Comparison of ENCODE assay signal across 21 cellular contexts in genomic region chr16:19527161-19527560, GRCh38.
"Had no signal": no experiment of that assay in that cellular context is flagged by ENCODE, and none has a peak within 500 bp of the region (broad histone marks: within the 10 kb centered on the region; RNA-seq: fewer than 3 reads in every experiment).

No MANE protein-coding gene starts in this region.

- H3K4me3 ChIP-seq: colonic mucosa, esophagus squamous epithelium, gastroesophageal sphincter, psoas muscle, right lobe of liver, thoracic aorta, transverse colon had no signal

- H3K4me1 ChIP-seq: colonic mucosa, right lobe of liver had no signal

- DNase-seq: cerebellar nuclear complex; colonic mucosa; effector memory CD8-positive, alpha-beta T cell; esophagus squamous epithelium; foreskin fibroblast; immature natural killer cell; kidney; mesendoderm; naive B cell; nephron progenitor cell; psoas muscle; retina; right lobe of liver; stimulated activated CD4-positive, alpha-beta T cell treated with anti-CD3 and anti-CD28 coated beads, Interleukin-4, amount 100 ng/mL, for 1 hour; stimulated activated CD8-positive, alpha-beta memory T cell treated with anti-CD3 and anti-CD28 coated beads, Interleukin-4, amount 100 ng/mL, for 48 hours; stimulated activated naive CD8-positive, alpha-beta T cell treated with anti-CD3 and anti-CD28 coated beads, Interleukin-15, Interleukin-2, amounts not matched to agents 100 U/mL and 50 U/mL, for 24 hours; transverse colon had no signal

- H3K27me3 ChIP-seq: colonic mucosa, esophagus squamous epithelium, gastroesophageal sphincter, neutrophil, right lobe of liver, transverse colon had no signal

- FAIRE-seq: kidney had no signal

- ATAC-seq: effector memory CD8-positive, alpha-beta T cell; gastroesophageal sphincter; psoas muscle; right lobe of liver; stimulated activated effector memory CD8-positive, alpha-beta T cell treated with anti-CD3 and anti-CD28 coated beads, Interleukin-12 subunit alpha, Interleukin-12 subunit beta, amount 100 ng/mL, for 72 hours; stimulated activated naive CD8-positive, alpha-beta T cell treated with anti-CD3 and anti-CD28 coated beads, Interleukin-15, Interleukin-2, amounts not matched to agents 100 U/mL and 50 U/mL, for 24 hours had no signal

- H3K27ac ChIP-seq: colonic mucosa, esophagus squamous epithelium, gastroesophageal sphincter, neutrophil, psoas muscle, right lobe of liver, thoracic aorta, transverse colon had no signal

- H3K9me3 ChIP-seq: colonic mucosa, esophagus squamous epithelium, gastroesophageal sphincter, neutrophil, psoas muscle, right lobe of liver, thoracic aorta, transverse colon had no signal
